Comparison of ENCODE assay signal across 1 cellular context in genomic region chr17:17626151-17626805, GRCh38.
A peak's percentile ranks its signal among the peaks of the same experiment; 100 is the strongest.
TF ChIP-seq lines count a peak whose summit lies in the region.

No MANE protein-coding gene starts in this region.

TF ChIP-seq in HEK293, 187 proteins besides CTCF, POLR2A, EP300 and RAD21 (continued from another document):
- TF ChIP-seq ZBTB11 (tag by site-specific recombination; conservative IDR thresholded peaks at IDR 0.05; ENCODE audit: low read depth) (no peak), ZBTB20 (tag by site-specific recombination; IDR thresholded peaks at IDR 0.05) (no peak), ZBTB26 (tag by site-specific recombination; optimal IDR thresholded peaks at IDR 0.05) (no peak), ZIC2 (tag by site-specific recombination; IDR thresholded peaks at IDR 0.05) (peak; percentile 92), ZNF341 (tag by site-specific recombination; IDR thresholded peaks at IDR 0.05; ENCODE audit: low read depth) (0 out of 2 replicates have a peak, but pooled peaks have one; percentile 22), ZNF335 (tag by site-specific recombination; conservative IDR thresholded peaks at IDR 0.05) (peak; percentile 35; the same call in 1 of the 2 replicates), BCL11A (tag by site-specific recombination; IDR thresholded peaks at IDR 0.05; ENCODE audit: low read depth) (no peak), ZBTB10 (tag by site-specific recombination; IDR thresholded peaks at IDR 0.05) (no peak), EGR2 (tag by site-specific recombination; IDR thresholded peaks at IDR 0.05; ENCODE audit: low read depth) (no peak), OVOL3 (tag by site-specific recombination; IDR thresholded peaks at IDR 0.05) (no peak), ZNF146 (tag by site-specific recombination; IDR thresholded peaks at IDR 0.05) (no peak)
